In genomic region chr13:27081893-27082292, GRCh38 we compare ENCODE assay signal across 25 cellular contexts.
"Had no signal": no experiment of that assay in that cellular context is flagged by ENCODE, and none has a peak within 500 bp of the region (broad histone marks: within the 10 kb centered on the region; RNA-seq: fewer than 3 reads in every experiment).

No MANE protein-coding gene starts in this region.

- H3K4me3 Mint-ChIP-seq: immature natural killer cell; naive thymus-derived CD8-positive, alpha-beta T cell; stimulated activated memory B cell treated with anti-CD40 and anti-IgM and Interleukin-4, amounts not matched to agents 10 μg/mL and 1 μg/mL and 100 μg/mL, for 72 hours; stimulated activated naive CD8-positive, alpha-beta T cell treated with anti-CD3 and anti-CD28 coated beads, Interleukin-15, amount 100 ng/mL, for 72 hours; type B pancreatic cell had no signal

- DNase-seq: hypothalamus; immature natural killer cell; kidney; left colon; left lung; lower lobe of right lung; mammary epithelial cell; mesenchymal stem cell; naive thymus-derived CD8-positive, alpha-beta T cell; ovary; right lobe of liver; stimulated activated CD4-positive, alpha-beta T cell treated with anti-CD3 and anti-CD28 coated beads, Interleukin-1b, Interleukin-23, amount 100 ng/mL, for 48 hours; stimulated activated CD4-positive, alpha-beta T cell treated with anti-CD3 and anti-CD28 coated beads, Interleukin-2, amount 100 ng/mL, for 48 hours; stimulated activated CD4-positive, alpha-beta T cell treated with anti-CD3 and anti-CD28 coated beads, Interleukin-4, amount 100 ng/mL, for 4 hours; stimulated activated CD8-positive, alpha-beta memory T cell treated with anti-CD3 and anti-CD28 coated beads, Interleukin-4, amount 100 ng/mL, for 48 hours; stimulated activated naive CD4-positive, alpha-beta T cell treated with Interleukin-2 at 50 U/mL for 16 hours; stimulated activated naive CD8-positive, alpha-beta T cell treated with anti-CD3 and anti-CD28 coated beads, Interleukin-15, amount 100 ng/mL, for 72 hours; substantia nigra had no signal

- H3K4me3 ChIP-seq: left lung, lower lobe of right lung, ovary, right atrium auricular region, right lobe of liver, smooth muscle cell, tibial nerve, vagina had no signal

- H3K36me3 ChIP-seq: ovary, right atrium auricular region, right lobe of liver, vagina had no signal

- H3K4me1 ChIP-seq: right lobe of liver had no signal

- H3K27me3 Mint-ChIP-seq: naive thymus-derived CD8-positive, alpha-beta T cell; progenitor cell of endocrine pancreas; stimulated activated memory B cell treated with anti-CD40 and anti-IgM and Interleukin-4, amounts not matched to agents 10 μg/mL and 1 μg/mL and 100 μg/mL, for 72 hours; stimulated activated naive CD8-positive, alpha-beta T cell treated with anti-CD3 and anti-CD28 coated beads, Interleukin-15, amount 100 ng/mL, for 72 hours; type B pancreatic cell had no signal

- H3K27ac ChIP-seq: left lung, lower lobe of right lung, ovary, right atrium auricular region, right lobe of liver, tibial nerve, vagina had no signal

- H3K4me1 Mint-ChIP-seq: stimulated activated memory B cell treated with anti-CD40 and anti-IgM and Interleukin-4, amounts not matched to agents 10 μg/mL and 1 μg/mL and 100 μg/mL, for 72 hours had no signal

- H3K4me2 ChIP-seq: smooth muscle cell had no signal

- ATAC-seq: left colon; naive thymus-derived CD8-positive, alpha-beta T cell; right lobe of liver; stimulated activated memory B cell treated with anti-CD40 and anti-IgM and Interleukin-4, amounts not matched to agents 10 μg/mL and 1 μg/mL and 100 μg/mL, for 72 hours; stimulated activated naive CD8-positive, alpha-beta T cell treated with anti-CD3 and anti-CD28 coated beads, Interleukin-15, amount 100 ng/mL, for 72 hours had no signal

- H3K9me3 Mint-ChIP-seq: immature natural killer cell; naive thymus-derived CD8-positive, alpha-beta T cell; stimulated activated memory B cell treated with anti-CD40 and anti-IgM and Interleukin-4, amounts not matched to agents 10 μg/mL and 1 μg/mL and 100 μg/mL, for 72 hours; stimulated activated naive CD8-positive, alpha-beta T cell treated with anti-CD3 and anti-CD28 coated beads, Interleukin-15, amount 100 ng/mL, for 72 hours; type B pancreatic cell had no signal

- H3K27me3 ChIP-seq: left lung, ovary, right atrium auricular region, right lobe of liver, tibial nerve, vagina had no signal

- H3K9me3 ChIP-seq: left lung, lower lobe of right lung, ovary, right atrium auricular region, right lobe of liver, tibial nerve, vagina had no signal

- H3K27ac Mint-ChIP-seq: stimulated activated memory B cell treated with anti-CD40 and anti-IgM and Interleukin-4, amounts not matched to agents 10 μg/mL and 1 μg/mL and 100 μg/mL, for 72 hours; type B pancreatic cell had no signal
